In the genomic region with DNA sequence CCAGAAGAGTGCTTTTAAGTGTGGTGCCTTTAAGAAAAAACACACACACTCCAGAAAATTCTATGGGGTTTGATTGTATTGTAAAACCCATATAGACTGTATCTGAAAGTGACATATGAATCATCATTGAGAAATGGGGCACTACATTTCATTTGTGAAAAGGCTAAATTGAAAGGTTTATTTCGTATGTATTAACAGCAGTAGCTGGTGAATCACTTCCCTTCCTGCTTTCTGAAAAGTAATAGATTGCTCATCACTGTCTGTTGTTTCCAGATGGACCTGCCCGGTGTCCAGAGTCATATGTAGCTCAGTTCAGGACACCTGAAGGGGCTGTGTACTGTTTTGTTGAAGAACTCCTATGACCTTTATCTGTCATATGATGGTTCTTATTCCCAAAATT, we compare ENCODE assay signal across 12 cellular contexts. TPM values are rescaled to one million over a fixed set of nuclear protein-coding genes. Genes with fewer than 3 reads are reported as not detected.
A peak's percentile ranks its signal among the peaks of the same experiment; 100 is the strongest.
DNase-seq lines count a peak whose midpoint lies in the region; FAIRE-seq and TF ChIP-seq lines count a peak whose summit lies in the region.
"Had no signal": no experiment of that assay in that cellular context is flagged by ENCODE, and none has a peak within 500 bp of the region (broad histone marks: within the 10 kb centered on the region; RNA-seq: fewer than 3 reads in every experiment).

No MANE protein-coding gene starts in this region.

- H2AFZ ChIP-seq in fibroblast of lung (ENCODE audit: low read length), result no peak overlapping the region

- H3K9me3 ChIP-seq in fibroblast of lung (ENCODE audit: control insufficient read depth, insufficient read depth, low read depth, low read length), result no peaks in the 10 kb centered on the region

- no peak overlapping the region for H3K4me2 ChIP-seq in fibroblast of lung (ENCODE audit: extremely low read depth, insufficient read depth, low read length)

- peak; percentile 18 for FAIRE-seq in GM19239 (lab: Jason Lieb, UNC)
- FAIRE-seq: urothelium cell line had no signal

- no peaks in the 10 kb centered on the region for H4K20me1 ChIP-seq in fibroblast of lung (ENCODE audit: control insufficient read depth, extremely low read depth, insufficient read depth, low read length)

- no peak overlapping the region for H3K9ac ChIP-seq in fibroblast of lung (ENCODE audit: insufficient read depth, low read length)

- peak; percentile 6 for DNase-seq in AG08395 (ENCODE audit: low spot score)
- DNase-seq in GM19239 (ENCODE audit: insufficient read length, low spot score), result no peak
- peak; percentile 47 for DNase-seq in RPMI7951 (ENCODE audit: low read depth)
- peak; percentile 24 to 57 for DNase-seq in fibroblast of lung (ENCODE audit: low read depth in 2 of 2)
- no peak for DNase-seq in Ammon's horn (ENCODE audit: low spot score)
- no peak for DNase-seq in NCI-H2171 treated with DMSO at 0.1 percent for 48 hours (lab: John Stamatoyannopoulos, UW)
- DNase-seq in iPS-NIHi11 (ENCODE audit: low spot score), result no peak
- no peak for DNase-seq in putamen (ENCODE audit: low spot score)
- DNase-seq: naive thymus-derived CD8-positive, alpha-beta T cell; SIG-M5; stimulated activated CD4-positive, alpha-beta T cell treated with anti-CD3 and anti-CD28 coated beads, Interleukin-2, amount 100 ng/mL, for 48 hours had no signal

- no peaks in the 10 kb centered on the region for H3K79me2 ChIP-seq in fibroblast of lung (ENCODE audit: control insufficient read depth, insufficient read depth, low read length)

- H3K27ac ChIP-seq in fibroblast of lung (ENCODE audit: insufficient read depth, low read length), result no peak overlapping the region

- H3K4me3 ChIP-seq in fibroblast of lung (replicated peaks in 1 of 4; ENCODE audit: control extremely low read depth in 1 of 4, insufficient read depth in 1 of 4, low read depth in 3 of 4, low read length in 4 of 4), result no peak overlapping the region

- H3K36me3 ChIP-seq in fibroblast of lung (ENCODE audit: control insufficient read depth, insufficient read depth, low read length), result no peaks in the 10 kb centered on the region

- H3K4me1 ChIP-seq in fibroblast of lung (ENCODE audit: control insufficient read depth, extremely low read depth, insufficient read depth, low read length), result peaks cover 3% of the 10 kb centered on the region

- TF ChIP-seq CTCF in fibroblast of lung (conservative IDR thresholded peaks at IDR 0.05 in 1 of 2, IDR thresholded peaks at IDR 0.05 in 1 of 2; ENCODE audit: low read depth in 1 of 2, low read length in 2 of 2), result no peak

- H3K27me3 ChIP-seq in fibroblast of lung (ENCODE audit: control insufficient read depth, insufficient read depth, low read length), result no peaks in the 10 kb centered on the region

RNA-seq across cellular contexts. Expression of a gene that starts 28.1 kb away (rescaled TPM):
- total RNA-seq in RPMI7951 (2014; rRNA removed; shearing (Covaris generic)), result 14.1 and 19.0 TPM in 2 replicates
- 18.5 and 23.0 TPM in 2 replicates for total RNA-seq in fibroblast of lung
- 51.8 and 63.8 TPM in 2 replicates for polyA plus RNA-seq in fibroblast of lung
- 39.6 and 55.6 TPM in 2 replicates for polyA plus RNA-seq in fibroblast of lung (2012)
- 3.7 and 4.9 TPM in 2 replicates for polyA minus RNA-seq in fibroblast of lung (ENCODE audit: low replicate concordance)

RNA-seq across cellular contexts. Expression of a gene that starts 58.8 kb away (rescaled TPM):
- total RNA-seq in RPMI7951 (2014; rRNA removed; shearing (Covaris generic)), result 21.2 and 21.9 TPM in 2 replicates
- total RNA-seq in fibroblast of lung, result 27.5 and 31.5 TPM in 2 replicates
- 12.8 and 13.3 TPM in 2 replicates for polyA plus RNA-seq in fibroblast of lung
- 11.4 and 11.9 TPM in 2 replicates for polyA plus RNA-seq in fibroblast of lung (2012)
- polyA minus RNA-seq in fibroblast of lung (ENCODE audit: low replicate concordance), result 1.1 and 5.3 TPM in 2 replicates

Comparison
In these comparisons a context has a peak if more than half of its experiments do, and no peak if none do; other contexts are left out.
1. DNase-seq: peak in AG08395 (single experiment), RPMI7951 (single experiment) and fibroblast of lung (2 of 2); none in GM19239 (single experiment), Ammon's horn (single experiment), NCI-H2171 treated with DMSO at 0.1 percent for 48 hours (single experiment), iPS-NIHi11 (single experiment) and putamen (single experiment).